In the genomic region with DNA sequence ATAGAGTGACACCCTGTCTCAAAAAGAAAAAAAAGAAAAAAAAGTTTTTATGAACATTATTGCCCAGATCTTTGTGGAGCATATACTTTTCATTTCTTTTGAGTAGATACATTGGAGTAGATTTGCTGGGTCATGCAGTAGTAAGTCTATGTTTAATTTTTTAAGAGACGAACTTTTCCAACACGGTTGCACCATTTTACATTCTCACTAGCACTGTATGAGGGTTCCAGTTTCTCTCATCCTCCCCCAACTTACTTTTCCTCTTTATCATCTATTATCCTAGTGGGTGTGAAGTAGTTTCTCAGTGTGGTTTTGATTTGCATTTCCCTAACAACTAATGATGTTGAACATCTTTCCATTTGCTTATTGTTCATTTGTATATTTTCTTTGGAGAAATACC, we compare ENCODE assay signal across 21 cellular contexts. TPM values are rescaled to one million over a fixed set of nuclear protein-coding genes. Genes with fewer than 3 reads are reported as not detected.
A peak's percentile ranks its signal among the peaks of the same experiment; 100 is the strongest.
DNase-seq lines count a peak whose midpoint lies in the region; ATAC-seq, FAIRE-seq and TF ChIP-seq lines count a peak whose summit lies in the region.
"Had no signal": no experiment of that assay in that cellular context is flagged by ENCODE, and none has a peak within 500 bp of the region (broad histone marks: within the 10 kb centered on the region; RNA-seq: fewer than 3 reads in every experiment).

No MANE protein-coding gene starts in this region.

- no peak overlapping the region for H3K4me2 ChIP-seq in K562 (ENCODE audit: insufficient read depth, low read length)

- H3K79me2 ChIP-seq in K562 (ENCODE audit: control insufficient read depth, insufficient read depth, low read length), result peaks cover 87% of the 10 kb centered on the region

- H3K4me1 ChIP-seq in K562 (replicated peaks in 1 of 2; ENCODE audit: control insufficient read depth in 2 of 2, insufficient read depth in 2 of 2, low read length in 2 of 2) (peaks cover 2 to 5% of the 10 kb centered on the region in 2 experiments; a peak in 3 of 5 replicates), left lung (peaks cover 0 to 9% of the 10 kb centered on the region in 2 donors)

- no peak overlapping the region for H3K4me3 Mint-ChIP-seq in activated CD4-positive, alpha-beta T cell treated with anti-CD3 and anti-CD28 coated beads for 36 hours
- peak overlapping the region; percentile 20 for H3K4me3 Mint-ChIP-seq in stimulated activated naive CD8-positive, alpha-beta T cell treated with anti-CD3 and anti-CD28 coated beads, Interleukin-15, Interleukin-2, amounts not matched to agents 100 ng/mL and 50 ng/mL, for 24 hours
- H3K4me3 Mint-ChIP-seq: CD4-positive, CD25-positive, alpha-beta regulatory T cell had no signal

- no peaks in the 10 kb centered on the region for H4K20me1 ChIP-seq in K562 (replicated peaks; ENCODE audit: control insufficient read depth, insufficient read depth, low read length)

- CTCF ChIA-PET in activated CD4-positive, alpha-beta T cell treated with anti-CD3 and anti-CD28 coated beads for 36 hours (lab: Charles Lee), result interaction anchor here (1.0 to 1.2 kb wide), 3 partner anchors 11 to 217 kb away, joined by 3 to 4 read pairs (median 3); no protein-coding TSS in a partner anchor
- CTCF ChIA-PET in K562 (lab: Yijun Ruan, JAX; ENCODE audit: low intra/inter-chr PET ratio), result no interaction called here

- peak; percentile 51 for ATAC-seq in activated CD4-positive, alpha-beta T cell treated with anti-CD3 and anti-CD28 coated beads for 36 hours
- ATAC-seq in stimulated activated naive CD8-positive, alpha-beta T cell treated with anti-CD3 and anti-CD28 coated beads, Interleukin-15, Interleukin-2, amounts not matched to agents 100 U/mL and 50 U/mL, for 24 hours, result no peak
- no peak for ATAC-seq in K562
- ATAC-seq in left lung, result no peak
- ATAC-seq: GM12878 had no signal

- no peaks in the 10 kb centered on the region for H3K9me1 ChIP-seq in K562 (ENCODE audit: control insufficient read depth, insufficient read depth, low read length)

- TF ChIP-seq RAD21 in K562 (CRISPR knock-in tag; conservative IDR thresholded peaks at IDR 0.05 in 1 of 2, IDR thresholded peaks at IDR 0.05 in 1 of 2), result no peak

- POLR2A ChIA-PET in activated CD4-positive, alpha-beta T cell treated with anti-CD3 and anti-CD28 coated beads for 36 hours (lab: Charles Lee), result interaction anchor here (0.6 kb wide), 1 partner anchor 141 kb away, joined by 3 read pairs; no protein-coding TSS in a partner anchor
- POLR2A ChIA-PET in K562 (lab: Yijun Ruan, JAX), result interaction anchor here (0.6 to 2.5 kb wide), 3 partner anchors 9 to 357 kb away, joined by 3 to 9 read pairs (median 3); a partner anchor contains a TSS

- no peak overlapping the region for H2AFZ ChIP-seq in K562 (ENCODE audit: low read depth, low read length)

- FAIRE-seq in K562 (lab: Jason Lieb, UNC), result peak; percentile 46
- no peak for FAIRE-seq in RCC 7860 (lab: Jason Lieb, UNC)
- FAIRE-seq: GM12878, GM18507 had no signal

- H3K27me3 ChIP-seq in K562 (ENCODE audit: control insufficient read depth in 2 of 2, insufficient read depth in 2 of 2, low read length in 2 of 2), result no peaks in the 10 kb centered on the region
- no peaks in the 10 kb centered on the region for H3K27me3 ChIP-seq in left lung

- H3K4me3 ChIP-seq in K562 (no peak overlapping the region), left lung (no peak overlapping the region)
- H3K4me3 ChIP-seq: GM12878 had no signal

- H3K9me3 ChIP-seq in K562 (replicated peaks; ENCODE audit: control insufficient read depth, insufficient read depth, low read depth, low read length) (no peaks in the 10 kb centered on the region), left lung (no peaks in the 10 kb centered on the region)

- H3K36me3 Mint-ChIP-seq in activated CD4-positive, alpha-beta T cell treated with anti-CD3 and anti-CD28 coated beads for 36 hours (ENCODE audit: low read depth), result peaks cover 12% of the 10 kb centered on the region
- peaks cover 27% of the 10 kb centered on the region for H3K36me3 Mint-ChIP-seq in stimulated activated naive CD8-positive, alpha-beta T cell treated with anti-CD3 and anti-CD28 coated beads, Interleukin-15, Interleukin-2, amounts not matched to agents 100 ng/mL and 50 ng/mL, for 24 hours (ENCODE audit: low read depth)

- DNase-seq in activated CD4-positive, alpha-beta T cell treated with anti-CD3 and anti-CD28 coated beads for 36 hours, result no peak
- no peak for DNase-seq in activated CD4-positive, alpha-beta T cell treated with anti-CD3 and anti-CD28 coated beads for 1 hour
- no peak for DNase-seq in stimulated activated naive CD8-positive, alpha-beta T cell treated with anti-CD3 and anti-CD28 coated beads, Interleukin-15, Interleukin-2, amounts not matched to agents 100 U/mL and 50 U/mL, for 24 hours
- DNase-seq in K562 (ENCODE audit: extremely low read depth in 1 of 4, low spot score in 3 of 4) (no peak), SHP77 (lab: John Stamatoyannopoulos, UW) (no peak), left lung (no peak), RCC 7860 (ENCODE audit: low spot score) (no peak)
- DNase-seq: 8988T; Calu3; CD4-positive, CD25-positive, alpha-beta regulatory T cell; EL; GOT3; NCI-H1105; NCI-H1694; NCI-H2081 treated with DMSO at 0.1 percent for 48 hours; NCI-H446 treated with DMSO at 0.1 percent for 48 hours; NCI-H748 treated with DMSO at 0.1 percent for 48 hours; SIG-M5 had no signal

- BruUV-seq in K562 (replicated peaks; lab: Mats Ljungman, UMichigan), result no TSS peak

- in situ Hi-C loops in K562 (cut with MboI), result no loop called here

- no peak for TF ChIP-seq POLR2A in K562 (conservative IDR thresholded peaks at IDR 0.05)

- H3K4me1 Mint-ChIP-seq in activated CD4-positive, alpha-beta T cell treated with anti-CD3 and anti-CD28 coated beads for 36 hours, result peaks cover 30% of the 10 kb centered on the region
- H3K4me1 Mint-ChIP-seq in stimulated activated naive CD8-positive, alpha-beta T cell treated with anti-CD3 and anti-CD28 coated beads, Interleukin-15, Interleukin-2, amounts not matched to agents 100 ng/mL and 50 ng/mL, for 24 hours (ENCODE audit: low read depth), result peaks cover 37% of the 10 kb centered on the region

- WGBS in K562 (ENCODE audit: insufficient coverage, low coverage, missing lambda C conversion rate), result 72% methylated on average over 2 of the region's 2 CpGs

- TF ChIP-seq CTCF in K562 (IDR thresholded peaks at IDR 0.05 in 2 of 3, conservative IDR thresholded peaks at IDR 0.05 in 1 of 3; ENCODE audit: insufficient read depth in 2 of 3, low read depth in 1 of 3, low read length in 3 of 3), result no peak
- no peak for TF ChIP-seq CTCF in left lung (IDR thresholded peaks at IDR 0.05)

- peaks cover 38% of the 10 kb centered on the region; the same call in 1 of the 3 replicates for H3K36me3 ChIP-seq in K562 (ENCODE audit: control insufficient read depth, insufficient read depth, low read length)
- no peaks in the 10 kb centered on the region for H3K36me3 ChIP-seq in left lung

- H3K9me3 Mint-ChIP-seq in activated CD4-positive, alpha-beta T cell treated with anti-CD3 and anti-CD28 coated beads for 36 hours (ENCODE audit: low read depth), result no peaks in the 10 kb centered on the region
- no peaks in the 10 kb centered on the region for H3K9me3 Mint-ChIP-seq in stimulated activated naive CD8-positive, alpha-beta T cell treated with anti-CD3 and anti-CD28 coated beads, Interleukin-15, Interleukin-2, amounts not matched to agents 100 ng/mL and 50 ng/mL, for 24 hours
- H3K9me3 Mint-ChIP-seq: CD4-positive, CD25-positive, alpha-beta regulatory T cell had no signal

- no peak for TF ChIP-seq EP300 in K562 (IDR thresholded peaks at IDR 0.05; ENCODE audit: low read length)

- H3K27ac Mint-ChIP-seq in activated CD4-positive, alpha-beta T cell treated with anti-CD3 and anti-CD28 coated beads for 36 hours, result peak overlapping the region; percentile 80
- H3K27ac Mint-ChIP-seq in stimulated activated naive CD8-positive, alpha-beta T cell treated with anti-CD3 and anti-CD28 coated beads, Interleukin-15, Interleukin-2, amounts not matched to agents 100 ng/mL and 50 ng/mL, for 24 hours, result peak overlapping the region; percentile 75

- H3K9ac ChIP-seq in K562 (ENCODE audit: insufficient read depth in 1 of 2, low read depth in 2 of 2, low read length in 2 of 2), result no peak overlapping the region

- no peak overlapping the region for H3K27ac ChIP-seq in K562 (ENCODE audit: extremely low read depth, low read depth, low read length)
- H3K27ac ChIP-seq in left lung, result no peak overlapping the region

- no peaks in the 10 kb centered on the region for H3K27me3 Mint-ChIP-seq in activated CD4-positive, alpha-beta T cell treated with anti-CD3 and anti-CD28 coated beads for 36 hours
- H3K27me3 Mint-ChIP-seq in stimulated activated naive CD8-positive, alpha-beta T cell treated with anti-CD3 and anti-CD28 coated beads, Interleukin-15, Interleukin-2, amounts not matched to agents 100 ng/mL and 50 ng/mL, for 24 hours, result no peaks in the 10 kb centered on the region
- H3K27me3 Mint-ChIP-seq: CD4-positive, CD25-positive, alpha-beta regulatory T cell had no signal

- intact Hi-C loops in activated CD4-positive, alpha-beta T cell treated with anti-CD3 and anti-CD28 coated beads for 36 hours (cut with DNase I, micrococcal nuclease), result no loop called here
- intact Hi-C loops in K562 (cut with micrococcal nuclease), result no loop called here
- intact Hi-C loops in left lung (cut with DNase I), result no loop called here

RNA-seq across cellular contexts. Expression of a gene that starts 10.5 kb away (rescaled TPM):
- 10 to 100 TPM; 52.6 to 54.5 TPM for total RNA-seq in activated CD4-positive, alpha-beta T cell treated with anti-CD3 and anti-CD28 coated beads for 36 hours
- 72.9 and 169 TPM in 2 replicates for total RNA-seq in K562 (2011; cell fraction: chromatin; rRNA removed; ENCODE audit: low replicate concordance)
- 37.4 and 47.0 TPM in 2 replicates for total RNA-seq in K562 (2011; cell fraction: nucleolus; rRNA removed)
- total RNA-seq in K562 (2011; cell fraction: nucleoplasm; rRNA removed), result 91.2 and 172 TPM in 2 replicates
- total RNA-seq in K562 (2014; rRNA removed) (36.3 and 60.7 TPM in 2 replicates), K562 (2014; rRNA removed; fragmentation: Illumina TruSeq; extraction: Trizol) (38.5 and 43.6 TPM in 2 replicates), K562 (2015; rRNA removed; fragmentation: Illumina TruSeq; extraction: Trizol) (32.7 and 33.2 TPM in 2 replicates), K562 (2021) (35.9 and 37.9 TPM in 2 replicates), left lung (10 to 100 TPM; 26.4 to 30.3 TPM)
- polyA plus RNA-seq in K562 (2011; rRNA removed) (28.2 and 35.1 TPM in 2 replicates), K562 (2014; fragmentation: Illumina TruSeq; extraction: Trizol) (29.6 and 35.4 TPM in 2 replicates), K562 (2014; fragmentation: Nextera tagmentation; extraction: Ambion mirVana) (1 to 10 TPM; 8.8 to 9.2 TPM), K562 (2014; rRNA removed) (29.2 and 45.8 TPM in 2 replicates)
- 7.6 and 8.9 TPM in 2 replicates for polyA plus RNA-seq in K562 (2011; cell fraction: cytosol; rRNA removed)
- 26.5 and 40.9 TPM in 2 replicates for polyA plus RNA-seq in K562 (2011; cell fraction: nucleus; rRNA removed)
- polyA plus RNA-seq in K562 (2012), result 16.6 and 20.3 TPM in 2 replicates
- 40.3 and 48.2 TPM in 2 replicates for polyA minus RNA-seq in K562 (2011; rRNA and poly(A)+ RNA removed)
- 14.9 and 22.2 TPM in 2 replicates for polyA minus RNA-seq in K562 (2011; cell fraction: cytosol; rRNA and poly(A)+ RNA removed)
- polyA minus RNA-seq in K562 (2011; cell fraction: nucleus; rRNA and poly(A)+ RNA removed), result 27.1 and 40.0 TPM in 2 replicates

RNA-seq across cellular contexts. Expression of a gene that starts 10.7 kb away (rescaled TPM):
- total RNA-seq in activated CD4-positive, alpha-beta T cell treated with anti-CD3 and anti-CD28 coated beads for 36 hours, result 10 to 100 TPM; 10.6 to 11.0 TPM
- total RNA-seq in K562 (2011; cell fraction: chromatin; rRNA removed; ENCODE audit: low replicate concordance), result 62.4 and 83.7 TPM in 2 replicates
- total RNA-seq in K562 (2011; cell fraction: nucleolus; rRNA removed), result 24.5 and 26.2 TPM in 2 replicates
- 38.4 and 38.8 TPM in 2 replicates for total RNA-seq in K562 (2011; cell fraction: nucleoplasm; rRNA removed)
- 11.3 and 13.4 TPM in 2 replicates for total RNA-seq in K562 (2014; rRNA removed)
- 18.0 and 23.0 TPM in 2 replicates for total RNA-seq in K562 (2014; rRNA removed; fragmentation: Illumina TruSeq; extraction: Trizol)
- total RNA-seq in K562 (2015; rRNA removed; fragmentation: Illumina TruSeq; extraction: Trizol), result 16.6 and 17.9 TPM in 2 replicates
- total RNA-seq in K562 (2021), result 13.8 TPM in 2 replicates
- polyA plus RNA-seq in K562 (2011; rRNA removed), result 26.7 and 35.3 TPM in 2 replicates
- 10.1 and 19.4 TPM in 2 replicates for polyA plus RNA-seq in K562 (2011; cell fraction: cytosol; rRNA removed)
- 6.5 and 7.7 TPM in 2 replicates for polyA plus RNA-seq in K562 (2011; cell fraction: nucleus; rRNA removed)
- polyA plus RNA-seq in K562 (2012), result 11.2 and 18.4 TPM in 2 replicates
- 18.7 and 20.7 TPM in 2 replicates for polyA plus RNA-seq in K562 (2014; fragmentation: Illumina TruSeq; extraction: Trizol)
- polyA plus RNA-seq in K562 (2014; fragmentation: Nextera tagmentation; extraction: Ambion mirVana), result 10 to 100 TPM; 10.8 to 15.7 TPM
- polyA plus RNA-seq in K562 (2014; rRNA removed), result 19.5 and 19.6 TPM in 2 replicates
- polyA minus RNA-seq in K562 (2011; rRNA and poly(A)+ RNA removed), result 50.5 and 53.5 TPM in 2 replicates
- polyA minus RNA-seq in K562 (2011; cell fraction: cytosol; rRNA and poly(A)+ RNA removed), result 10.6 and 18.5 TPM in 2 replicates
- 8.2 and 19.2 TPM in 2 replicates for polyA minus RNA-seq in K562 (2011; cell fraction: nucleus; rRNA and poly(A)+ RNA removed)
- 1 to 10 TPM; 7.4 to 8.5 TPM for total RNA-seq in left lung
